ENCODE assay signal across 9 cellular contexts in the genomic region with DNA sequence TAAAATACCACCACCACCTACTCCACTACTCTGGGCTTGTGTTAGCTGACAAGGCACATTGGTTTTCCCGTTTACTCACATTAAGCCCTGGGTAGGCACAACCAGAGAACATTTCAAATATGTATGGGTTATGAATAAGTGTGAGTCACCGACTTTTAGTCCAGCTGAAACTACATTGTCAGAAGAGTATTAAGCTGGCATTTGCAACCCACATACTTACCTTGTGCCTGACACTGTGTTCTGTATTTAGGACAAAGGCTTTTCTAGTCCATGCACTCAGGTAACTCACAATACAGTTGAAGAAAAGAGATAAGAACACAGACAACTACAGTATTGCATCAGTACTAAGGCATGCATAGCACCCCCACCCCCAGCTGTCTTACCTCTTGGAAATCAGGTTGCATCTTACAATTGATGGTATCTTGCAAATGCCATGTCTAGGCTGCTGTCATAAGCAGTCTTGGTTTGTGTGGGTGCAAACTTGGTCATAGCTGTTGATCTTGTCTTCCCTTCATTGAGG. TPM values are rescaled to one million over a fixed set of nuclear protein-coding genes. Genes with fewer than 3 reads are reported as not detected.
A peak's percentile ranks its signal among the peaks of the same experiment; 100 is the strongest.
DNase-seq lines count a peak whose midpoint lies in the region; ATAC-seq and TF ChIP-seq lines count a peak whose summit lies in the region.
"Had no signal": no experiment of that assay in that cellular context is flagged by ENCODE, and none has a peak within 500 bp of the region (broad histone marks: within the 10 kb centered on the region; RNA-seq: fewer than 3 reads in every experiment).

No MANE protein-coding gene starts in this region.

- peaks cover 39% of the 10 kb centered on the region for H3K4me1 ChIP-seq in GM23248 (ENCODE audit: insufficient read depth)
- H3K4me1 ChIP-seq in ascending aorta: no peaks in the 10 kb centered on the region
- no peaks in the 10 kb centered on the region for H3K4me1 ChIP-seq in aorta (ENCODE audit: control insufficient read depth in 1 of 2, insufficient read depth in 2 of 2, low read length in 2 of 2)

- DNase-seq in GM23248 (peak; percentile 89), epithelial cell of esophagus (ENCODE audit: low read depth) (peak; percentile 86), ascending aorta (ENCODE audit: low spot score in 2 of 2) (no peak), NCI-H1092 (lab: John Stamatoyannopoulos, UW) (no peak), aorta (no peak)
- peak; percentile 87 for DNase-seq in T-helper 2 cell treated with Interferon-gamma antibody and Interleukin-4, amounts not matched to agents 5 μg/mL and 100 μg/mL, for 36 hours (ENCODE audit: low spot score)
- DNase-seq in stimulated activated CD4-positive, alpha-beta T cell treated with anti-CD3 and anti-CD28 coated beads, Interleukin-15, amount 100 ng/mL, for 24 hours: peak; percentile 61
- DNase-seq: Right ventricle myocardium superior had no signal

- no peak overlapping the region for H2AFZ ChIP-seq in GM23248

- no peaks in the 10 kb centered on the region for H3K9me3 ChIP-seq in GM23248 (ENCODE audit: low read depth)
- no peaks in the 10 kb centered on the region for H3K9me3 ChIP-seq in ascending aorta
- peaks cover 2% of the 10 kb centered on the region for H3K9me3 ChIP-seq in aorta (ENCODE audit: control insufficient read depth, low read length)

- peak overlapping the region; percentile 26 for H3K4me2 ChIP-seq in GM23248 (ENCODE audit: unreplicated experiment)

- H3K4me3 Mint-ChIP-seq in T-helper 2 cell treated with Interferon-gamma antibody and Interleukin-4, amounts not matched to agents 5 μg/mL and 100 μg/mL, for 36 hours: peak overlapping the region; percentile 68

- ATAC-seq in HG02571 (IDR thresholded peaks at IDR 0.05; ENCODE audit: unreplicated experiment) (no peak), aorta (ENCODE audit: low FRiP score) (no peak)

- H3K4me3 ChIP-seq in GM23248 (no peak overlapping the region), epithelial cell of esophagus (ENCODE audit: low read length) (no peak overlapping the region), ascending aorta (no peak overlapping the region), aorta (ENCODE audit: low read length in 2 of 2) (no peak overlapping the region)

- peak overlapping the region; percentile 36 for H3K27ac ChIP-seq in GM23248
- H3K27ac ChIP-seq in ascending aorta: no peak overlapping the region
- no peak overlapping the region for H3K27ac ChIP-seq in aorta (ENCODE audit: low read depth in 1 of 2, low read length in 2 of 2)

- no peaks in the 10 kb centered on the region for H3K79me2 ChIP-seq in GM23248 (ENCODE audit: insufficient read depth)

- peaks cover 33% of the 10 kb centered on the region for H3K36me3 Mint-ChIP-seq in T-helper 2 cell treated with Interferon-gamma antibody and Interleukin-4, amounts not matched to agents 5 μg/mL and 100 μg/mL, for 36 hours (ENCODE audit: low read depth)

- H3K27ac Mint-ChIP-seq in T-helper 2 cell treated with Interferon-gamma antibody and Interleukin-4, amounts not matched to agents 5 μg/mL and 100 μg/mL, for 36 hours: peak overlapping the region; percentile 90

- no peaks in the 10 kb centered on the region for H4K20me1 ChIP-seq in GM23248 (ENCODE audit: insufficient read depth)

- no peak overlapping the region for H3K9ac ChIP-seq in GM23248

- no peaks in the 10 kb centered on the region for H3K27me3 ChIP-seq in GM23248 (replicated peaks; ENCODE audit: insufficient read depth)
- no peaks in the 10 kb centered on the region for H3K27me3 ChIP-seq in ascending aorta
- no peaks in the 10 kb centered on the region for H3K27me3 ChIP-seq in aorta (ENCODE audit: control insufficient read depth in 1 of 2, insufficient read depth in 2 of 2, low read length in 1 of 2)

- in situ Hi-C loops in GM23248 (cut with MboI): loop anchor here (10.0 to 25.0 kb wide), 2 partner anchors 399 to 687 kb away; no protein-coding TSS in a partner anchor

- no peaks in the 10 kb centered on the region for H3K27me3 Mint-ChIP-seq in T-helper 2 cell treated with Interferon-gamma antibody and Interleukin-4, amounts not matched to agents 5 μg/mL and 100 μg/mL, for 36 hours (ENCODE audit: low read depth)

- peaks cover 57% of the 10 kb centered on the region for H3K4me1 Mint-ChIP-seq in T-helper 2 cell treated with Interferon-gamma antibody and Interleukin-4, amounts not matched to agents 5 μg/mL and 100 μg/mL, for 36 hours (ENCODE audit: low read depth)

- 0 to 3% methylated on average over 2 of the region's 2 CpGs for WGBS in GM23248 (ENCODE audit: low coverage in 1 of 2, low lambda C conversion rate in 2 of 2, missing lambda C conversion rate in 2 of 2), 2 experiments
- 41 to 44% methylated on average over 2 of the region's 2 CpGs for WGBS in aorta, 2 donors

- no peak for TF ChIP-seq CTCF in epithelial cell of esophagus (IDR thresholded peaks at IDR 0.05; ENCODE audit: insufficient read depth, low read depth, low read length, missing control alignments)
- no peak for TF ChIP-seq CTCF in ascending aorta (IDR thresholded peaks at IDR 0.05)

- intact Hi-C loops in ascending aorta (cut with DNase I): no loop called here
- intact Hi-C loops in aorta (cut with DNase I): loop anchor here (5.0 kb wide), 1 partner anchor 689 kb away; no protein-coding TSS in a partner anchor

- no peaks in the 10 kb centered on the region for H3K9me2 ChIP-seq in GM23248 (ENCODE audit: insufficient read depth)

- H3K36me3 ChIP-seq in GM23248 (ENCODE audit: low read depth) (no peaks in the 10 kb centered on the region), ascending aorta (no peaks in the 10 kb centered on the region), aorta (ENCODE audit: control insufficient read depth in 1 of 2, insufficient read depth in 2 of 2, low read length in 1 of 2) (no peaks in the 10 kb centered on the region)

- peaks cover 20% of the 10 kb centered on the region for H3K9me3 Mint-ChIP-seq in T-helper 2 cell treated with Interferon-gamma antibody and Interleukin-4, amounts not matched to agents 5 μg/mL and 100 μg/mL, for 36 hours

- H3F3A ChIP-seq in GM23248 (ENCODE audit: insufficient read depth): peaks cover 27% of the 10 kb centered on the region; the same call in 1 of the 2 replicates

RNA-seq across cellular contexts. Expression of a gene that starts 40.3 kb away (rescaled TPM):
- 11.1 and 19.9 TPM in 2 replicates for total RNA-seq in GM23248 (2014; rRNA removed; shearing (Covaris generic))
- polyA plus RNA-seq in GM23248 (2016; fragmentation: Nextera tagmentation; extraction: Ambion mirVana) (19.5 and 25.9 TPM in 2 replicates), aorta (10 to 100 TPM in 1 of 2 donors, 1 to 10 TPM in 1; 4.1 to 28.8 TPM)
- total RNA-seq in ascending aorta (5.4 TPM), aorta (10 to 100 TPM; 44.9 to 65.5 TPM)

Comparison
In these comparisons a context has a peak if more than half of its experiments do, and no peak if none do; other contexts are left out.
1. DNase-seq: peak in GM23248 (single experiment), T-helper 2 cell treated with Interferon-gamma antibody and Interleukin-4, amounts not matched to agents 5 μg/mL and 100 μg/mL, for 36 hours (single experiment), epithelial cell of esophagus (single experiment) and stimulated activated CD4-positive, alpha-beta T cell treated with anti-CD3 and anti-CD28 coated beads, Interleukin-15, amount 100 ng/mL, for 24 hours (single experiment); none in ascending aorta (0 of 2), NCI-H1092 (single experiment) and aorta (0 of 2).